7 cellular contexts compared by ENCODE assay signal in the genomic region with DNA sequence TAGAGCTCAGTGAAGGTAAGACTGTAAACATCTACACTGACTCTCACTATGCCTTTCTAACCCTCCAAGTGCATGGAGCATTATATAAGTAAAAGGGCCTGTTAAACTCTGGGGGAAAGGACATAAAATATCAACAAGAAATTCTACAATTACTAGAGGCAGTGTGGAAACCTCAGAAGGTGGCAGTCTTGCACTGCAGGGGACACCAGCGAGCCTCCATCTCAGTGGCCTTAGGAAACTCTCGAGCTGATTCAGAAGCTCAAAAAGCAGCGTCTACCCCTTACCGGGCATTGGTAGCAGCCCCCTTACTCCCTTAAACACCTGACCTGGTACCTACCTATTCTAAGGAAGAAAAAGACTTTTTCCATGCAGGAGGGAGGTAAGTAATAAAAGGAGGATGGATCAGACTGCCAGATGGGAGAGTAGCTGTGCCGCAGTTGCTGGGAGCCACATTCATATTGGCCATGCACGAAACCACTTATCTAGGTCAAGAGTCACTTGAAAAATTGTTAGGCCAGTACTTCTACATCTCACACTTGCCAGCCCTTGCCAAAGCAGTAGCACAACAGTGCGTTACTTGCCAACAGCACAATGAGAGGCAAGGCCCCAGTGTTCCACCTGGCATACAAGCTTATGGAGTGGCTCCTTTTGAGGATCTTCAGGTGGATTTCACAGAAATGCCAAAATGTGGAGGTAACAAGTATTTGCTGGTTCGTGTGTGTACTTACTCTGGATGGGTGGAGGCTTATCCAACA.
DNase-seq lines count a peak whose midpoint lies in the region; TF ChIP-seq lines count a peak whose summit lies in the region.
"Not testable (repeated sequence)": the region's sequence is repeated elsewhere in the genome, so short reads cannot be mapped to it uniquely, and the experiment has no call there.

No MANE protein-coding gene starts in this region.

- not testable (repeated sequence) for H3K27me3 Mint-ChIP-seq in neural crest cell (ENCODE audit: low read depth)

- not testable (repeated sequence) for H3K27ac ChIP-seq in VCaP

- H3K4me3 Mint-ChIP-seq in neural crest cell, result not testable (repeated sequence)

- not testable (repeated sequence) for H3K9me3 Mint-ChIP-seq in neural crest cell

- peak; percentile 22 for TF ChIP-seq CTCF in VCaP (conservative IDR thresholded peaks at IDR 0.05)
- TF ChIP-seq CTCF in neural crest cell (conservative IDR thresholded peaks at IDR 0.05), result peak; percentile 49

- not testable (repeated sequence) for H3K27ac Mint-ChIP-seq in neural crest cell (ENCODE audit: unreplicated experiment)

- DNase-seq in DMS153 treated with DMSO at 0.1 percent for 48 hours (lab: John Stamatoyannopoulos, UW; ENCODE audit: unreplicated experiment) (peak; percentile 17), NCI-H1105 (lab: John Stamatoyannopoulos, UW) (peak; percentile 18), NCI-H2107 treated with DMSO at 0.1 percent for 48 hours (lab: John Stamatoyannopoulos, UW; ENCODE audit: unreplicated experiment) (peak; percentile 33), NCI-H524 (lab: John Stamatoyannopoulos, UW) (peak; percentile 77 to 78), left kidney (ENCODE audit: low read depth, low spot score) (peak; percentile 1)
- DNase-seq in neural crest cell (ENCODE audit: low read depth, low spot score), result not testable (repeated sequence)

- not testable (repeated sequence) for H3K4me1 Mint-ChIP-seq in neural crest cell

- H3K36me3 Mint-ChIP-seq in neural crest cell (ENCODE audit: low read depth), result not testable (repeated sequence)
